ENCODE assay signal across 19 cellular contexts in the genomic region with DNA sequence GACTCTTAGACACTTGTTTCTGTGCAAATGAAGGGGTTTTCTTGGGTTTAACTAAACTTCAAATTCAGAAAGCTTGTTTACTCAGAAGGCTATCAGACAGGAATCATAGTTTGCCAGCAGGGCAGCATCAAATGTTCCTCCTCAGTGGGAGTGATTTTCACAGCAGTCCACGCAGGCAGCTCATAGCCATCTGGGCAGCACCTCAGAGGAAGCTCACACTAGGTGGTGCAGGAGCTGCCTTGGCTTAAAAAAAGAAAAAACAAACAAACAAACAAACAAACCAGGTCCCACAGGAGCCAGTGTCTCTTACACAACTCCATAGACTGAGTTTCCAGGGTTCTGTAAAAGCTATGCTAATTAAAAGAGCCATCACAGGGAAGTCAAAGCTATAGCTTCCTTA. TPM values are rescaled to one million over a fixed set of nuclear protein-coding genes. Genes with fewer than 3 reads are reported as not detected.
"Had no signal": no experiment of that assay in that cellular context is flagged by ENCODE, and none has a peak within 500 bp of the region (broad histone marks: within the 10 kb centered on the region; RNA-seq: fewer than 3 reads in every experiment).

No MANE protein-coding gene starts in this region.

- DNase-seq: activated CD4-positive, alpha-beta T cell treated with anti-CD3 and anti-CD28 coated beads, Interleukin-2, amount 10 ng/mL, durations not matched to agents 7 days and 5 days; activated CD8-positive, alpha-beta memory T cell treated with anti-CD3 and anti-CD28 coated beads, Interleukin-2, amount 50 U/mL, for 4 hours; activated effector memory CD4-positive, alpha-beta T cell treated with Interleukin-2 at 50 U/mL for 16 hours; activated T-cell treated with anti-CD3 and anti-CD28 coated beads, Interleukin-2, amount 50 U/mL, for 4 hours; kidney; left lung; sigmoid colon; stimulated activated CD4-positive, alpha-beta T cell treated with anti-CD3 and anti-CD28 coated beads, Interleukin-4, amount 100 ng/mL, for 24 hours; T1000; upper lobe of right lung had no signal

- H3K36me3 Mint-ChIP-seq: mesothelial cell of epicardium; natural killer cell treated with Interleukin-12 subunit alpha and Interleukin-12 subunit beta and Interleukin-15 and Interleukin-18, amount 100 ng/mL, for 72 hours; stimulated activated effector memory CD8-positive, alpha-beta T cell treated with anti-CD3 and anti-CD28 coated beads, Interleukin-12 subunit alpha, Interleukin-12 subunit beta, amount 100 ng/mL, for 72 hours had no signal

- H3K4me1 ChIP-seq: parathyroid adenoma had no signal

- H3K4me3 Mint-ChIP-seq: activated CD4-positive, alpha-beta T cell treated with anti-CD3 and anti-CD28 coated beads, Interleukin-2, amount 10 ng/mL, durations not matched to agents 7 days and 5 days; activated naive CD8-positive, alpha-beta T cell; activated T-cell treated with anti-CD3 and anti-CD28 coated beads, Interleukin-2, amount 50 U/mL, for 4 hours; mesothelial cell of epicardium; natural killer cell treated with Interleukin-12 subunit alpha and Interleukin-12 subunit beta and Interleukin-15 and Interleukin-18, amount 100 ng/mL, for 72 hours; stimulated activated effector memory CD8-positive, alpha-beta T cell treated with anti-CD3 and anti-CD28 coated beads, Interleukin-12 subunit alpha, Interleukin-12 subunit beta, amount 100 ng/mL, for 72 hours had no signal

- H2AFZ ChIP-seq: parathyroid adenoma had no signal

- H3K9ac ChIP-seq: parathyroid adenoma had no signal

- H3K9me3 Mint-ChIP-seq: activated CD4-positive, alpha-beta T cell treated with anti-CD3 and anti-CD28 coated beads, Interleukin-2, amount 10 ng/mL, durations not matched to agents 7 days and 5 days; activated T-cell treated with anti-CD3 and anti-CD28 coated beads, Interleukin-2, amount 50 U/mL, for 4 hours; mesothelial cell of epicardium; natural killer cell treated with Interleukin-12 subunit alpha and Interleukin-12 subunit beta and Interleukin-15 and Interleukin-18, amount 100 ng/mL, for 72 hours; stimulated activated effector memory CD8-positive, alpha-beta T cell treated with anti-CD3 and anti-CD28 coated beads, Interleukin-12 subunit alpha, Interleukin-12 subunit beta, amount 100 ng/mL, for 72 hours had no signal

- H3K36me3 ChIP-seq: cardiac muscle cell, left lung, neutrophil, sigmoid colon, thoracic aorta, upper lobe of right lung had no signal

- H3K79me2 ChIP-seq: parathyroid adenoma had no signal

- H3K27me3 Mint-ChIP-seq: activated CD4-positive, alpha-beta T cell treated with anti-CD3 and anti-CD28 coated beads, Interleukin-2, amount 10 ng/mL, durations not matched to agents 7 days and 5 days; activated naive CD8-positive, alpha-beta T cell; natural killer cell treated with Interleukin-12 subunit alpha and Interleukin-12 subunit beta and Interleukin-15 and Interleukin-18, amount 100 ng/mL, for 72 hours had no signal

- H3K27me3 ChIP-seq: cardiac muscle cell, left lung, neutrophil, sigmoid colon, upper lobe of right lung had no signal

- H3K27ac ChIP-seq: cardiac muscle cell, left lung, neutrophil, parathyroid adenoma, thoracic aorta, upper lobe of right lung had no signal

- H3K9me3 ChIP-seq: left lung, neutrophil, sigmoid colon, thoracic aorta, upper lobe of right lung had no signal

- H3K27ac Mint-ChIP-seq: activated CD4-positive, alpha-beta T cell treated with anti-CD3 and anti-CD28 coated beads, Interleukin-2, amount 10 ng/mL, durations not matched to agents 7 days and 5 days; activated naive CD8-positive, alpha-beta T cell; mesothelial cell of epicardium; natural killer cell treated with Interleukin-12 subunit alpha and Interleukin-12 subunit beta and Interleukin-15 and Interleukin-18, amount 100 ng/mL, for 72 hours; stimulated activated effector memory CD8-positive, alpha-beta T cell treated with anti-CD3 and anti-CD28 coated beads, Interleukin-12 subunit alpha, Interleukin-12 subunit beta, amount 100 ng/mL, for 72 hours had no signal

- H3K4me3 ChIP-seq: cardiac muscle cell, left lung, sigmoid colon, thoracic aorta, upper lobe of right lung had no signal

- ATAC-seq: activated CD4-positive, CD25-positive, alpha-beta regulatory T cell treated with anti-CD3 and anti-CD28 coated beads, Interleukin-2, amount 50 U/mL, for 24 hours; activated T-cell treated with anti-CD3 and anti-CD28 coated beads, Interleukin-2, amount 50 U/mL, for 4 hours; left lung; natural killer cell treated with Interleukin-12 subunit alpha and Interleukin-12 subunit beta and Interleukin-15 and Interleukin-18, amount 100 ng/mL, for 72 hours; stimulated activated effector memory CD8-positive, alpha-beta T cell treated with anti-CD3 and anti-CD28 coated beads, Interleukin-12 subunit alpha, Interleukin-12 subunit beta, amount 100 ng/mL, for 72 hours; upper lobe of right lung had no signal

RNA-seq across cellular contexts. Expression of gene TMEM156, which starts 19.2 kb away (rescaled TPM):
- total RNA-seq: cardiac muscle cell, mesothelial cell of epicardium, thoracic aorta had no signal
- polyA plus RNA-seq: cardiac muscle cell had no signal
